Comparison of ENCODE assay signal across 17 cellular contexts in the genomic region with DNA sequence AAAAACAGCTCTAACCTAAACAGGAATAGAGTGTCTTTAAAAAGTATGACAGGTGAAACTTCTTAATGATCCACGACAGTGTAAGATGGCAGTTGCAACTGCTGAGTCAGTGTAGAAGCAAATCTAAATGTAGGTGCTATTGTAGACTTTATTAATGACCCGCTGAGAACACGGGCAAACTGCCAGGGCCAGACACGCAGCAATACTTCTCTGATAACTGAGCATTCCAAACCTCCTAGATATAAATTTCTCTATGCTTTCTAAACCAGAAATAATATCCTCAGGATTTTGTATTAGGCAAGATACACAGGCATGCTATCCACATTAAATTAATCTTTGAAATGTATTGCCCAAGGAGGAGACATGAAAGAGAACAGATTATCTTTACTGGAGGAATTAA.
DNase-seq lines count a peak whose midpoint lies in the region; ATAC-seq and TF ChIP-seq lines count a peak whose summit lies in the region.
"Had no signal": no experiment of that assay in that cellular context is flagged by ENCODE, and none has a peak within 500 bp of the region (broad histone marks: within the 10 kb centered on the region; RNA-seq: fewer than 3 reads in every experiment).

No MANE protein-coding gene starts in this region.

- H3K9me3 ChIP-seq in cardiac muscle cell (ENCODE audit: low read depth): no peaks in the 10 kb centered on the region
- no peaks in the 10 kb centered on the region for H3K9me3 ChIP-seq in heart right ventricle
- H3K9me3 ChIP-seq in thyroid gland: no peaks in the 10 kb centered on the region
- H3K9me3 ChIP-seq: Peyer's patch had no signal

- TF ChIP-seq POLR2A in thyroid gland (IDR thresholded peaks at IDR 0.05): no peak

- no peak overlapping the region for H3K27ac ChIP-seq in cardiac muscle cell
- no peak overlapping the region for H3K27ac ChIP-seq in heart right ventricle
- H3K27ac ChIP-seq in brain microvascular endothelial cell: no peak overlapping the region
- H3K27ac ChIP-seq in thyroid gland: no peak overlapping the region
- H3K27ac ChIP-seq in coronary artery: no peak overlapping the region
- H3K27ac ChIP-seq: KMS-11, Peyer's patch had no signal

- intact Hi-C loops in heart right ventricle (cut with DNase I): no loop called here
- intact Hi-C loops in thyroid gland (cut with DNase I): no loop called here

- TF ChIP-seq CTCF in cardiac muscle cell (IDR thresholded peaks at IDR 0.05; ENCODE audit: low read depth, low read length) (no peak), heart right ventricle (IDR thresholded peaks at IDR 0.05) (no peak), brain microvascular endothelial cell (IDR thresholded peaks at IDR 0.05; ENCODE audit: low read depth, low read length, missing control alignments) (no peak), thyroid gland (IDR thresholded peaks at IDR 0.05) (no peak), coronary artery (IDR thresholded peaks at IDR 0.05) (no peak)

- ATAC-seq in heart right ventricle: no peak
- no peak for ATAC-seq in HG02610 (IDR thresholded peaks at IDR 0.05; ENCODE audit: unreplicated experiment)
- ATAC-seq: activated CD4-positive, CD25-positive, alpha-beta regulatory T cell treated with anti-CD3 and anti-CD28 coated beads, Interleukin-2, amount 50 U/mL, for 24 hours had no signal

- H3K27me3 ChIP-seq in cardiac muscle cell (no peaks in the 10 kb centered on the region), heart right ventricle (no peaks in the 10 kb centered on the region), brain microvascular endothelial cell (replicated peaks) (no peaks in the 10 kb centered on the region), thyroid gland (no peaks in the 10 kb centered on the region)
- H3K27me3 ChIP-seq: Peyer's patch had no signal

- in situ Hi-C loops in brain microvascular endothelial cell (cut with HindIII; ENCODE audit: low pct_ligation_motif_present, low sequenced_read_pairs): no loop called here

- no peaks in the 10 kb centered on the region for H3K4me1 ChIP-seq in cardiac muscle cell (ENCODE audit: low read depth)
- H3K4me1 ChIP-seq in heart right ventricle: no peaks in the 10 kb centered on the region
- no peaks in the 10 kb centered on the region for H3K4me1 ChIP-seq in thyroid gland
- H3K4me1 ChIP-seq: Peyer's patch had no signal

- DNase-seq in cardiac muscle cell (ENCODE audit: low read depth in 1 of 2, low spot score in 1 of 2): peak; percentile 1 to 9
- DNase-seq in heart right ventricle: no peak
- DNase-seq in NCI-H2227 treated with DMSO at 0.1 percent for 48 hours (lab: John Stamatoyannopoulos, UW): peak; percentile 17
- DNase-seq in brain microvascular endothelial cell: peak; percentile 1
- DNase-seq in thyroid gland: peak; percentile 18 to 36
- DNase-seq in NOMO-1 treated with DMSO at 0.1 percent for 48 hours (lab: John Stamatoyannopoulos, UW; ENCODE audit: unreplicated experiment): no peak
- no peak for DNase-seq in coronary artery (ENCODE audit: low spot score)
- DNase-seq: activated CD8-positive, alpha-beta memory T cell treated with anti-CD3 and anti-CD28 coated beads, Interleukin-2, amount 50 U/mL, for 48 hours; activated naive CD4-positive, alpha-beta T cell treated with anti-CD3 and anti-CD28 coated beads, Interleukin-2, amount 50 U/mL, for 16 hours; caudate nucleus; H9; NCI-H2081 treated with DMSO at 0.1 percent for 48 hours; Peyer's patch; T-helper 1 cell had no signal

- no peaks in the 10 kb centered on the region for H3K36me3 ChIP-seq in cardiac muscle cell
- H3K36me3 ChIP-seq in heart right ventricle: no peaks in the 10 kb centered on the region
- no peaks in the 10 kb centered on the region for H3K36me3 ChIP-seq in brain microvascular endothelial cell (replicated peaks)
- H3K36me3 ChIP-seq in thyroid gland: no peaks in the 10 kb centered on the region
- H3K36me3 ChIP-seq: Peyer's patch had no signal

- H3K4me3 ChIP-seq in cardiac muscle cell: no peak overlapping the region
- H3K4me3 ChIP-seq in heart right ventricle: no peak overlapping the region
- no peak overlapping the region for H3K4me3 ChIP-seq in brain microvascular endothelial cell (ENCODE audit: low read depth, low read length)
- no peak overlapping the region for H3K4me3 ChIP-seq in thyroid gland (replicated peaks in 1 of 3)
- H3K4me3 ChIP-seq in coronary artery: no peak overlapping the region
- H3K4me3 ChIP-seq: Peyer's patch had no signal

- 10 to 11% methylated on average over 4 of the region's 4 CpGs for WGBS in heart right ventricle, 2 donors
- 12 to 16% methylated on average over 4 of the region's 4 CpGs for WGBS in thyroid gland, 2 donors

Comparison
In these comparisons a context has a peak if more than half of its experiments do, and no peak if none do; other contexts are left out.
1. DNase-seq: peak in cardiac muscle cell (2 of 2), NCI-H2227 treated with DMSO at 0.1 percent for 48 hours (single experiment), brain microvascular endothelial cell (single experiment) and thyroid gland (2 of 2); none in heart right ventricle (0 of 2), NOMO-1 treated with DMSO at 0.1 percent for 48 hours (single experiment) and coronary artery (single experiment).